In the genomic region with DNA sequence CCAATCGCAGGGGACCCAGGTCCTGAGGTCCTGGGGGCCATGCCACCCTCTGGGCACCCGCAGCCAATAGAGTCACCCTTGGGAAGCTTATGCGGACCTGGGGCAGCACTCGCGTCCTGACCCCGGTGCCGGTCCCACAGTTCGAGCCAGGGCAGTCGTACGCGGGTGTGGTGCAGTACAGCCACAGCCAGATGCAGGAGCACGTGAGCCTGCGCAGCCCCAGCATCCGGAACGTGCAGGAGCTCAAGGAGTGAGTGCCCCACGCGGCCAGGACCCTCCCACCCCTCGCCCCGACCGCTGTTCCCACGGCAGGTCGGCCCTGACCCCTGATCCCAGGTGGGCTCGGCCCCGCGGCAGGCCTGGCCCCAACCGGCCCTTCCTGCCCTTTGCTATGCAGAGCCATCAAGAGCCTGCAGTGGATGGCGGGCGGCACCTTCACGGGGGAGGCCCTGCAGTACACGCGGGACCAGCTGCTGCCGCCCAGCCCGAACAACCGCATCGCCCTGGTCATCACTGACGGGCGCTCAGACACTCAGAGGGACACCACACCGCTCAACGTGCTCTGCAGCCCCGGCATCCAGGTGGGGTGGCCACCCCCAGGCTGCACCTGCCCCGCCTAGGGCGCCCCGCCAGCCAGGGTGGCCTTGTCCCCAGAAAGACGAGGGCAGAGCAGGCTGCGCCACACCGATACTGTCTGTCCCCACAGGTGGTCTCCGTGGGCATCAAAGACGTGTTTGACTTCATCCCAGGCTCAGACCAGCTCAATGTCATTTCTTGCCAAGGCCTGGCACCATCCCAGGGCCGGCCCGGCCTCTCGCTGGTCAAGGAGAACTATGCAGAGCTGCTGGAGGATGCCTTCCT, we compare ENCODE assay signal across 18 cellular contexts. TPM values are rescaled to one million over a fixed set of nuclear protein-coding genes. Genes with fewer than 3 reads are reported as not detected.
DNase-seq lines count a peak whose midpoint lies in the region; ATAC-seq and TF ChIP-seq lines count a peak whose summit lies in the region.
"Had no signal": no experiment of that assay in that cellular context is flagged by ENCODE, and none has a peak within 500 bp of the region (broad histone marks: within the 10 kb centered on the region; RNA-seq: fewer than 3 reads in every experiment).

No MANE protein-coding gene starts in this region.

- H3K79me1 ChIP-seq in H9 (ENCODE audit: insufficient read depth, low read depth, low read length, poor library complexity, severe bottlenecking), result no peaks in the 10 kb centered on the region

- no peak overlapping the region for H3K14ac ChIP-seq in H9 (ENCODE audit: insufficient read depth, low read length)

- H4K5ac ChIP-seq in H9 (ENCODE audit: insufficient read length, low read depth, low read length), result no peak overlapping the region

- no peak overlapping the region for H3T11ph ChIP-seq in H9 (ENCODE audit: low read length)

- no CpG with 5 or more reads among the region's 51 CpGs for WGBS in H9 (ENCODE audit: extremely low coverage, insufficient read length, low lambda C conversion rate)
- 93 to 96% methylated on average over 51 of the region's 51 CpGs for WGBS in heart right ventricle, 2 donors

- no peaks in the 10 kb centered on the region for H3K27me3 Mint-ChIP-seq in H9 (ENCODE audit: low read depth)
- H3K27me3 Mint-ChIP-seq: activated CD8-positive, alpha-beta T cell treated with anti-CD3 and anti-CD28 coated beads for 36 hours; activated naive CD8-positive, alpha-beta T cell; B cell had no signal

- peak overlapping the region in 1 of 3 experiments; percentile 35; a peak in 1 of 7 replicates for H3K27ac Mint-ChIP-seq in H9
- H3K27ac Mint-ChIP-seq: activated CD8-positive, alpha-beta T cell treated with anti-CD3 and anti-CD28 coated beads for 36 hours; activated naive CD8-positive, alpha-beta T cell; B cell had no signal

- no peak overlapping the region for H4K8ac ChIP-seq in H9 (replicated peaks; ENCODE audit: insufficient read length, low read depth, low read length)

- H3K9ac ChIP-seq in H9 (ENCODE audit: extremely low read depth, insufficient read length, low read length), result no peak overlapping the region

- intact Hi-C loops in heart right ventricle (cut with DNase I), result loop anchor here in 1 of 10 donors (2.0 kb wide), 1 partner anchor 49 kb away; no protein-coding TSS in a partner anchor

- POLR2A ChIA-PET in AG04450 (lab: Yijun Ruan, JAX), result interaction anchor here (0.7 to 1.2 kb wide), 3 partner anchors 26 to 113 kb away, joined by 3 to 4 read pairs (median 3); no protein-coding TSS in a partner anchor

- no peak overlapping the region for H3K56ac ChIP-seq in H9 (ENCODE audit: insufficient read length, low read depth, low read length)

- no peak overlapping the region for H3K4me3 ChIP-seq in AG04450 (ENCODE audit: low read depth, low read length)
- H3K4me3 ChIP-seq in heart right ventricle, result no peak overlapping the region
- H3K4me3 ChIP-seq in osteoblast (ENCODE audit: insufficient read depth, low read length), result no peak overlapping the region
- H3K4me3 ChIP-seq: thoracic aorta had no signal

- H3K23ac ChIP-seq in H9 (ENCODE audit: insufficient read length, low read depth, low read length), result no peak overlapping the region

- H3K4me2 ChIP-seq in H9 (ENCODE audit: insufficient read depth, insufficient read length, low read length) (no peak overlapping the region), osteoblast (ENCODE audit: insufficient read depth, low read length) (no peak overlapping the region)

- no peak overlapping the region for H2BK120ac ChIP-seq in H9 (ENCODE audit: low read depth, low read length, poor library complexity, severe bottlenecking)

- no peak overlapping the region for H2BK5ac ChIP-seq in H9 (ENCODE audit: insufficient read length, low read length)

- H3K4me1 ChIP-seq in H9 (ENCODE audit: insufficient read depth, low read length) (no peaks in the 10 kb centered on the region), heart right ventricle (no peaks in the 10 kb centered on the region), osteoblast (ENCODE audit: insufficient read depth, low read length) (no peaks in the 10 kb centered on the region)

- CTCF ChIA-PET in AG04450 (lab: Charles Lee), result no interaction called here

- no peak overlapping the region for H3K4ac ChIP-seq in H9 (ENCODE audit: low read depth, low read length)

- no peaks in the 10 kb centered on the region for H3K79me2 ChIP-seq in H9 (ENCODE audit: insufficient read depth, low read length)
- peaks cover 4% of the 10 kb centered on the region for H3K79me2 ChIP-seq in osteoblast (ENCODE audit: insufficient read depth, low read length)

- H3K36me3 ChIP-seq in heart right ventricle (peaks cover 0 to 78% (median 46%) of the 10 kb centered on the region in 9 donors), osteoblast (ENCODE audit: insufficient read depth, low read length) (peaks cover 76% of the 10 kb centered on the region)
- H3K36me3 ChIP-seq: neutrophil had no signal

- no peak overlapping the region for H2BK15ac ChIP-seq in H9 (ENCODE audit: low read depth, low read length)

- peaks cover 14 to 35% (median 16%) of the 10 kb centered on the region in 3 experiments for H3K36me3 Mint-ChIP-seq in H9 (ENCODE audit: insufficient read depth in 1 of 3, low read depth in 3 of 3)
- H3K36me3 Mint-ChIP-seq: activated naive CD8-positive, alpha-beta T cell had no signal

- no peak overlapping the region for H2BK12ac ChIP-seq in H9 (ENCODE audit: insufficient read length, low read depth, low read length)

- peaks cover 3 to 5% of the 10 kb centered on the region in 2 experiments; a peak in 2 of 5 replicates for H3K9me3 Mint-ChIP-seq in H9
- H3K9me3 Mint-ChIP-seq: activated CD8-positive, alpha-beta T cell treated with anti-CD3 and anti-CD28 coated beads for 36 hours had no signal

- H2AFZ ChIP-seq in H9 (ENCODE audit: low read length) (no peak overlapping the region), osteoblast (ENCODE audit: low read length) (no peak overlapping the region)

- no peak overlapping the region for H3K18ac ChIP-seq in H9 (ENCODE audit: insufficient read length, low read depth, low read length)

- H3K27ac ChIP-seq in AG04450 (ENCODE audit: low read depth, low read length) (peak overlapping the region; percentile 21), H9 (ENCODE audit: insufficient read length, low read depth, low read length) (no peak overlapping the region), heart right ventricle (no peak overlapping the region), osteoblast (ENCODE audit: low read depth, low read length) (no peak overlapping the region)
- H3K27ac ChIP-seq: neutrophil, thoracic aorta had no signal

- H3K27me3 ChIP-seq in AG04450 (ENCODE audit: control insufficient read depth, insufficient read depth, low read length) (no peaks in the 10 kb centered on the region), H9 (ENCODE audit: insufficient read depth, low read length) (no peaks in the 10 kb centered on the region), heart right ventricle (no peaks in the 10 kb centered on the region), osteoblast (ENCODE audit: insufficient read depth, low read length) (no peaks in the 10 kb centered on the region)
- H3K27me3 ChIP-seq: neutrophil had no signal

- no peaks in the 10 kb centered on the region for H3K23me2 ChIP-seq in H9 (ENCODE audit: insufficient read length, low read depth, low read length, poor library complexity, severe bottlenecking)

- H2BK20ac ChIP-seq in H9 (ENCODE audit: low read depth, low read length, poor library complexity, severe bottlenecking), result no peak overlapping the region

- peaks cover 74% of the 10 kb centered on the region for H3K9me3 ChIP-seq in AG04450 (ENCODE audit: control insufficient read depth, insufficient read depth, low read length)
- no peaks in the 10 kb centered on the region for H3K9me3 ChIP-seq in H9 (ENCODE audit: control insufficient read depth, low read depth, low read length)
- peaks cover 0 to 5% (median 0%) of the 10 kb centered on the region in 11 donors for H3K9me3 ChIP-seq in heart right ventricle
- no peaks in the 10 kb centered on the region for H3K9me3 ChIP-seq in osteoblast (ENCODE audit: low read depth, low read length)
- H3K9me3 ChIP-seq: neutrophil, thoracic aorta had no signal

- H4K91ac ChIP-seq in H9 (ENCODE audit: insufficient read length, low read depth, low read length), result no peak overlapping the region

- no peak for DNase-seq in AG04450 (ENCODE audit: low read depth, low spot score)
- DNase-seq in H9, result peak; percentile 21
- DNase-seq in heart right ventricle, result peak; percentile 6 to 15
- peak; percentile 65 for DNase-seq in osteoblast (ENCODE audit: insufficient read length, low spot score, missing footprints)
- no peak for DNase-seq in NCI-H748 treated with DMSO at 0.1 percent for 48 hours (lab: John Stamatoyannopoulos, UW)
- no peak for DNase-seq in NCI-H1417 (lab: John Stamatoyannopoulos, UW)
- DNase-seq in inferior parietal cortex (ENCODE audit: extremely low spot score), result no peak
- DNase-seq: activated CD8-positive, alpha-beta T cell treated with anti-CD3 and anti-CD28 coated beads for 36 hours; cerebellar nuclear complex; DMS 273 treated with DMSO at 0.1 percent for 48 hours; NCI-H2107; SHP77 had no signal

- H3K4me1 Mint-ChIP-seq in H9, result no peaks in the 10 kb centered on the region
- H3K4me1 Mint-ChIP-seq: B cell had no signal

- ATAC-seq in heart right ventricle (peak in 1 of 8 donors; percentile 5), GM21723 (IDR thresholded peaks at IDR 0.05; ENCODE audit: unreplicated experiment) (no peak)
- ATAC-seq: activated CD8-positive, alpha-beta T cell treated with anti-CD3 and anti-CD28 coated beads for 36 hours; HCT116 had no signal

- TF ChIP-seq CTCF in AG04450 (IDR thresholded peaks at IDR 0.05; ENCODE audit: low read depth, low read length) (no peak), H9 (conservative IDR thresholded peaks at IDR 0.05) (no peak), heart right ventricle (IDR thresholded peaks at IDR 0.05) (no peak), osteoblast (IDR thresholded peaks at IDR 0.05; ENCODE audit: extremely low read depth, low read depth, low read length) (no peak)

- no peak overlapping the region for H3K4me3 Mint-ChIP-seq in H9
- H3K4me3 Mint-ChIP-seq: activated CD8-positive, alpha-beta T cell treated with anti-CD3 and anti-CD28 coated beads for 36 hours; activated naive CD8-positive, alpha-beta T cell; B cell had no signal

- H4K20me1 ChIP-seq in H9 (ENCODE audit: control insufficient read depth, insufficient read depth, insufficient read length), result no peaks in the 10 kb centered on the region
- peaks cover 24% of the 10 kb centered on the region for H4K20me1 ChIP-seq in osteoblast (ENCODE audit: insufficient read depth, low read length)

- no peak overlapping the region for H2AK5ac ChIP-seq in H9 (ENCODE audit: insufficient read length, low read length)

RNA-seq across cellular contexts. Expression of gene COL6A1, which starts 20.5 kb away (rescaled TPM):
- polyA plus RNA-seq in AG04450 (2011; rRNA removed), result 493 and 591 TPM in 2 replicates
- polyA minus RNA-seq in AG04450 (2011; rRNA and poly(A)+ RNA removed), result 196 and 210 TPM in 2 replicates
- total RNA-seq in H9 (2021), result 193 and 194 TPM in 2 replicates
- total RNA-seq in heart right ventricle, result 100 to 1,000 TPM in 5 of 10 donors, 10 to 100 TPM in 5; 71.9 to 260 (median 100) TPM
- 100 to 1,000 TPM; 209 to 388 TPM for polyA plus RNA-seq in heart right ventricle
- 1,531 and 1,612 TPM in 2 replicates for total RNA-seq in osteoblast

Comparison
In these comparisons a context has a peak if more than half of its experiments do, and no peak if none do; other contexts are left out.
1. DNase-seq: peak in H9 (single experiment), heart right ventricle (2 of 2) and osteoblast (single experiment); none in AG04450 (single experiment), NCI-H748 treated with DMSO at 0.1 percent for 48 hours (single experiment), NCI-H1417 (0 of 3) and inferior parietal cortex (single experiment).